Comparison of ENCODE assay signal across 1 cellular context in the genomic region with DNA sequence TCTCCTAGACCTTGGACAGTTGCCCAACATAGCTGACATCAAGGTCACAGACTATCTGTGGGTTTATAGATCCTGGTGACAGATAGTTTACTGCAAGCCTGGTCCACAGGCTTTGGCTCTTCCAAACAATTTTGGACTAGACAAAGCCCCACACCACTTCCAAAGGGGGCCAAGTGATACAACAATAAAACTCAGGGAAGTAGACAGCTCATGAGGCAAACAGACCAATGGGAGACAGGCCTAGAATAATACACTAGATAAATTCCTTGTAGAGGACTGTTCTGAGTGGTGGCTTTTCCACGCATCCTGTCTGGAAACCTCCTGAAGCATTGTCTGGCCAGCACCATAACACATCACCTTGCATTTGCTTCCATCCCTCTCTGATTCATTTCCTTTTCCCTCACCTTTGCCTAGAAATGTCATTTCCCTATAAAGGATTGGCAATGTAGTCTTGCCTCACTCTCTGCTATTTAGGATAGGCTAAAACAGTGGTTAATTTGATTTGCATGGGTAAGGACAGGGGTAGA.
TF ChIP-seq lines count a peak whose summit lies in the region.

No MANE protein-coding gene starts in this region.

TF ChIP-seq in HepG2, 621 proteins besides CTCF, POLR2A, EP300 and RAD21 (continued from another document):
- no peak for TF ChIP-seq FOXP1 (IDR thresholded peaks at IDR 0.05)
- TF ChIP-seq FOXP1 (CRISPR knock-in tag; IDR thresholded peaks at IDR 0.05): no peak
- TF ChIP-seq NR2F6 (IDR thresholded peaks at IDR 0.05): no peak
- TF ChIP-seq NR2F6 (CRISPR knock-in tag; IDR thresholded peaks at IDR 0.05): no peak
- no peak for TF ChIP-seq SMAD1 (CRISPR knock-in tag; IDR thresholded peaks at IDR 0.05; ENCODE audit: borderline replicate concordance, low read depth)
